ENCODE assay signal across 5 cellular contexts in the genomic region with DNA sequence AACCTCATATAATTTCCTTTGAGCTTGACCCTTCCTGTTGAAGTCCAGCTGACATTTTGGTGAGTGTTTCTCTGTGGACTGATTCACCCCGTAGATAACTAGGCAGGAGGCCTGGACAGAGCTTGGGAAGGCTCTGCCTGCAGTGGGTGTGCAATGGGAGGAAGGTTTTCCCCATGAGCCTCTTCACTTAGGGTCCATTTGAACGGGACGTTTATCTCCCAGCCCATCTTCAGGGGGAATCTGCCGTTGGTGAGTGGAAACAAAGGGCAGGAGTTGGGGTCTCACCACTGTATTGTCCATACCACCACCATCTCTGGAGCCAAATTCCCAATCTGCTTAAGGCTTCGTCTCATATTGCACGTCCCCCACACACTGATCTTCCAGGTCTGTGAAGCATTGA.
DNase-seq lines count a peak whose midpoint lies in the region; ATAC-seq and TF ChIP-seq lines count a peak whose summit lies in the region.
"Not testable (repeated sequence)": the region's sequence is repeated elsewhere in the genome, so short reads cannot be mapped to it uniquely, and the experiment has no call there.

No MANE protein-coding gene starts in this region.

- not testable (repeated sequence) for H3K27ac ChIP-seq in upper lobe of left lung, vagina

- not testable (repeated sequence) for TF ChIP-seq POLR2A in upper lobe of left lung (IDR thresholded peaks at IDR 0.05); vagina (IDR thresholded peaks at IDR 0.05)

- not testable (repeated sequence) for H3K4me1 Mint-ChIP-seq in natural killer cell treated with Interleukin-12 subunit alpha and Interleukin-12 subunit beta and Interleukin-15 and Interleukin-18, amount 100 ng/mL, for 72 hours (ENCODE audit: low read depth in 2 of 2)

- H3K27ac Mint-ChIP-seq in natural killer cell treated with Interleukin-12 subunit alpha and Interleukin-12 subunit beta and Interleukin-15 and Interleukin-18, amount 100 ng/mL, for 72 hours: not testable (repeated sequence)

- not testable (repeated sequence) for H3K4me3 ChIP-seq in upper lobe of left lung, vagina

- H3K4me3 Mint-ChIP-seq in natural killer cell treated with Interleukin-12 subunit alpha and Interleukin-12 subunit beta and Interleukin-15 and Interleukin-18, amount 100 ng/mL, for 72 hours: not testable (repeated sequence)

- H3K36me3 ChIP-seq in upper lobe of left lung, vagina: not testable (repeated sequence)

- not testable (repeated sequence) for H3K4me1 ChIP-seq in upper lobe of left lung, vagina

- not testable (repeated sequence) for H3K27me3 ChIP-seq in upper lobe of left lung, vagina

- not testable (repeated sequence) for H3K9me3 Mint-ChIP-seq in natural killer cell treated with Interleukin-12 subunit alpha and Interleukin-12 subunit beta and Interleukin-15 and Interleukin-18, amount 100 ng/mL, for 72 hours

- intact Hi-C loops in sciatic nerve (cut with DNase I); vagina (cut with DNase I): not testable (repeated sequence)

- H3K36me3 Mint-ChIP-seq in natural killer cell treated with Interleukin-12 subunit alpha and Interleukin-12 subunit beta and Interleukin-15 and Interleukin-18, amount 100 ng/mL, for 72 hours: not testable (repeated sequence)

- not testable (repeated sequence) for H3K27me3 Mint-ChIP-seq in natural killer cell treated with Interleukin-12 subunit alpha and Interleukin-12 subunit beta and Interleukin-15 and Interleukin-18, amount 100 ng/mL, for 72 hours

- DNase-seq in ecto neural progenitor cell (ENCODE audit: low spot score) (peak; percentile 9), vagina (ENCODE audit: extremely low spot score in 2 of 2) (peak; percentile 58 to 82)
- not testable (repeated sequence) for DNase-seq in natural killer cell treated with Interleukin-12 subunit alpha and Interleukin-12 subunit beta and Interleukin-15 and Interleukin-18, amount 100 ng/mL, for 72 hours (ENCODE audit: low spot score); sciatic nerve (ENCODE audit: low spot score); upper lobe of left lung

- 66 to 71% methylated on average over 6 of the region's 6 CpGs for WGBS in upper lobe of left lung, 2 donors

- H3K9me3 ChIP-seq in upper lobe of left lung, vagina: not testable (repeated sequence)

- TF ChIP-seq EP300 in upper lobe of left lung (IDR thresholded peaks at IDR 0.05): not testable (repeated sequence)

- not testable (repeated sequence) for TF ChIP-seq CTCF in upper lobe of left lung (IDR thresholded peaks at IDR 0.05); vagina (IDR thresholded peaks at IDR 0.05)

- peak; percentile 32 to 34 for ATAC-seq in natural killer cell treated with Interleukin-12 subunit alpha and Interleukin-12 subunit beta and Interleukin-15 and Interleukin-18, amount 100 ng/mL, for 72 hours
- peak; percentile 35 for ATAC-seq in sciatic nerve
- ATAC-seq in upper lobe of left lung (ENCODE audit: low FRiP score in 2 of 2): peak; percentile 16 to 28
